ENCODE assay signal across 8 cellular contexts in genomic region chr2:108719149-108720044, GRCh38. TPM values are rescaled to one million over a fixed set of nuclear protein-coding genes. Genes with fewer than 3 reads are reported as not detected.
DNase-seq lines count a peak whose midpoint lies in the region; ATAC-seq, FAIRE-seq and TF ChIP-seq lines count a peak whose summit lies in the region.

TSS of gene RANBP2 (plus strand) at chr2:108719482. CDS start at chr2:108719607, 125 bp downstream.

- H3K4me1 Mint-ChIP-seq in WTC11: peaks cover 15% of the 10 kb centered on the region

- peak within 1 kb of the TSS; percentile 81 for H3K4me3 Mint-ChIP-seq in WTC11

- H3K4me3 ChIP-seq in AG09309 (ENCODE audit: control insufficient read depth, low read depth, low read length): peak within 1 kb of the TSS; percentile 88
- peak within 1 kb of the TSS; percentile 82 for H3K4me3 ChIP-seq in bronchial epithelial cell (ENCODE audit: low read depth, low read length)
- peak within 1 kb of the TSS; percentile 73 to 82 for H3K4me3 ChIP-seq in small intestine (ENCODE audit: low read depth in 1 of 2, low read length in 2 of 2)

- peak; percentile 93 for DNase-seq in AG09309 (ENCODE audit: low read depth)
- DNase-seq in NCI-H226: peak; percentile 97
- DNase-seq in WTC11 (ENCODE audit: low spot score): peak; percentile 93
- DNase-seq in bronchial epithelial cell (ENCODE audit: low read depth): peak; percentile 94
- DNase-seq in iPS-NIHi11 (ENCODE audit: low spot score): peak; percentile 91
- peak; percentile 94 for DNase-seq in small intestine

- H3K36me3 ChIP-seq in bronchial epithelial cell (ENCODE audit: control insufficient read depth, insufficient read depth, low read length) (no peaks in the 10 kb centered on the region), small intestine (ENCODE audit: control insufficient read depth in 2 of 2, insufficient read depth in 2 of 2, low read length in 2 of 2) (no peaks in the 10 kb centered on the region)

- peak; percentile 96 for ATAC-seq in GM19023 (IDR thresholded peaks at IDR 0.05; ENCODE audit: unreplicated experiment)
- ATAC-seq in HG03196 (IDR thresholded peaks at IDR 0.05; ENCODE audit: unreplicated experiment): peak; percentile 99
- ATAC-seq in WTC11: peak; percentile 95

- POLR2A ChIA-PET in WTC11 (lab: Charles Lee): no interaction called here

- no peaks in the 10 kb centered on the region for H3K27me3 Mint-ChIP-seq in WTC11 (ENCODE audit: low read depth)

- no peak for FAIRE-seq in bronchial epithelial cell (lab: Jason Lieb, UNC)
- no peak for FAIRE-seq in small intestine (lab: Jason Lieb, UNC)

- H3K27me3 ChIP-seq in bronchial epithelial cell (ENCODE audit: control insufficient read depth, insufficient read depth, low read length) (no peaks in the 10 kb centered on the region), small intestine (ENCODE audit: control insufficient read depth in 2 of 2, insufficient read depth in 2 of 2, low read length in 2 of 2) (no peaks in the 10 kb centered on the region)

- no peaks in the 10 kb centered on the region for H3K9me3 Mint-ChIP-seq in WTC11

- H3K9me3 ChIP-seq in small intestine (ENCODE audit: control insufficient read depth, low read depth): no peaks in the 10 kb centered on the region

- no peak for TF ChIP-seq CTCF in AG09309 (IDR thresholded peaks at IDR 0.05; ENCODE audit: control insufficient read depth, insufficient read depth, low read depth, low read length, missing control alignments)
- TF ChIP-seq CTCF in WTC11 (IDR thresholded peaks at IDR 0.05): no peak
- no peak for TF ChIP-seq CTCF in bronchial epithelial cell (IDR thresholded peaks at IDR 0.05; ENCODE audit: insufficient read depth, low read length, severe bottlenecking)

- WGBS in small intestine, 3 donors: 0 to 1% (median 0%) methylated on average over 60 to 97 of the region's 97 CpGs

- CTCF ChIA-PET in WTC11 (lab: Charles Lee): interaction anchor here (1.1 to 2.0 kb wide), 2 partner anchors 83 to 503 kb away, joined by 3 to 4 read pairs; no protein-coding TSS in a partner anchor

- no peaks in the 10 kb centered on the region for H3K36me3 Mint-ChIP-seq in WTC11

- H3K4me1 ChIP-seq in small intestine (ENCODE audit: control insufficient read depth in 2 of 2, insufficient read depth in 1 of 2, low read depth in 1 of 2, low read length in 1 of 2): no peaks in the 10 kb centered on the region

- H3K27ac ChIP-seq in small intestine (ENCODE audit: low read depth in 1 of 2, low read length in 1 of 2): peak within 1 kb of the TSS; percentile 99 to 100

- H3K27ac Mint-ChIP-seq in WTC11: peak within 1 kb of the TSS; percentile 97

TF ChIP-seq in WTC11, 78 proteins besides CTCF, POLR2A, EP300 and RAD21 (continues in another document):
- TF ChIP-seq ETV6 (CRISPR knock-in tag; IDR thresholded peaks at IDR 0.05) (peak; percentile 85; the same call in 1 of the 2 replicates), NR1H2 (CRISPR knock-in tag; IDR thresholded peaks at IDR 0.05) (no peak), ELF4 (CRISPR knock-in tag; IDR thresholded peaks at IDR 0.05; ENCODE audit: low read depth) (0 out of 2 replicates have a peak, but pooled peaks have one; percentile 71), SOX15 (CRISPR knock-in tag; IDR thresholded peaks at IDR 0.05) (no peak), NFYB (CRISPR knock-in tag; conservative IDR thresholded peaks at IDR 0.05; ENCODE audit: low read depth) (no peak), SMAD4 (CRISPR knock-in tag; IDR thresholded peaks at IDR 0.05) (no peak), NFE2L1 (CRISPR knock-in tag; IDR thresholded peaks at IDR 0.05) (peak; percentile 73; the same call in 1 of the 2 replicates), STAT6 (CRISPR knock-in tag; conservative IDR thresholded peaks at IDR 0.05; ENCODE audit: low read depth) (0 out of 2 replicates have a peak, but pooled peaks have one; percentile 86), FOXK1 (CRISPR knock-in tag; IDR thresholded peaks at IDR 0.05) (peak; percentile 97), IRF1 (CRISPR knock-in tag; IDR thresholded peaks at IDR 0.05) (no peak; the same call in 1 of the 2 replicates), CREB1 (CRISPR knock-in tag; IDR thresholded peaks at IDR 0.05) (peak; percentile 88), KAT7 (CRISPR knock-in tag; IDR thresholded peaks at IDR 0.05; ENCODE audit: borderline replicate concordance) (0 out of 2 replicates have a peak, but pooled peaks have one; percentile 52), SP1 (CRISPR knock-in tag; conservative IDR thresholded peaks at IDR 0.05) (peak; percentile 92), ATF3 (CRISPR knock-in tag; conservative IDR thresholded peaks at IDR 0.05) (no peak), ZNF671 (CRISPR knock-in tag; IDR thresholded peaks at IDR 0.05) (no peak), MYBL2 (CRISPR knock-in tag; IDR thresholded peaks at IDR 0.05) (peak; percentile 68), SMAD3 (CRISPR knock-in tag; IDR thresholded peaks at IDR 0.05; ENCODE audit: borderline replicate concordance) (0 out of 2 replicates have a peak, but pooled peaks have one; percentile 53), FOXP4 (CRISPR knock-in tag; IDR thresholded peaks at IDR 0.05) (peak; percentile 92), ZNF423 (CRISPR knock-in tag; IDR thresholded peaks at IDR 0.05) (no peak), ZNF263 (CRISPR knock-in tag; IDR thresholded peaks at IDR 0.05; ENCODE audit: low read depth) (peak; percentile 61), ZBTB43 (CRISPR knock-in tag; IDR thresholded peaks at IDR 0.05) (peak; percentile 73; the same call in 1 of the 2 replicates), TCF7 (CRISPR knock-in tag; IDR thresholded peaks at IDR 0.05; ENCODE audit: low read depth) (no peak), OVOL2 (CRISPR knock-in tag; IDR thresholded peaks at IDR 0.05; ENCODE audit: borderline replicate concordance) (no peak)

RNA-seq across cellular contexts. Expression of gene RANBP2, which starts in this region (rescaled TPM):
- total RNA-seq in WTC11 (2021) (66.8 to 90.4 TPM (median 68.9 TPM) in 3 replicates), bronchial epithelial cell (48.7 and 56.1 TPM in 2 replicates)
- polyA plus RNA-seq in small intestine: 10 to 100 TPM in 2 of 3 donors, 1 to 10 TPM in 1; 7.3 to 15.1 (median 11.9) TPM

Comparison
In these comparisons a context has a peak if more than half of its experiments do, and no peak if none do; other contexts are left out.
1. Peak in every context shown above with its lines: DNase-seq, ATAC-seq, H3K4me3 ChIP-seq and H3K27ac ChIP-seq.